Comparison of ENCODE assay signal across 9 cellular contexts in genomic region chr14:85531141-85531593, GRCh38. TPM values are rescaled to one million over a fixed set of nuclear protein-coding genes. Genes with fewer than 3 reads are reported as not detected.
A peak's percentile ranks its signal among the peaks of the same experiment; 100 is the strongest.
DNase-seq lines count a peak whose midpoint lies in the region; ATAC-seq and TF ChIP-seq lines count a peak whose summit lies in the region.
"Had no signal": no experiment of that assay in that cellular context is flagged by ENCODE, and none has a peak within 500 bp of the region (broad histone marks: within the 10 kb centered on the region; RNA-seq: fewer than 3 reads in every experiment).

No MANE protein-coding gene starts in this region.

- H3K27ac ChIP-seq in HUES48 (ENCODE audit: low read depth, low read length), result no peak overlapping the region
- H3K27ac ChIP-seq in smooth muscle cell (ENCODE audit: low read depth), result peak overlapping the region; percentile 76
- no peak overlapping the region for H3K27ac ChIP-seq in OCI-LY7 (ENCODE audit: low read depth, low read length, poor library complexity, severe bottlenecking)

- H2AFZ ChIP-seq in smooth muscle cell (ENCODE audit: low read depth) (peak overlapping the region; percentile 81), OCI-LY7 (ENCODE audit: low read length) (no peak overlapping the region)

- H3K27ac Mint-ChIP-seq in MCF 10A (ENCODE audit: low read depth, unreplicated experiment), result peak overlapping the region; percentile 69
- H3K27ac Mint-ChIP-seq in effector memory CD8-positive, alpha-beta T cell, result no peak overlapping the region
- no peak overlapping the region for H3K27ac Mint-ChIP-seq in activated naive CD4-positive, alpha-beta T cell treated with anti-CD3 and anti-CD28 coated beads for 36 hours

- no peak for ATAC-seq in effector memory CD8-positive, alpha-beta T cell (replicated peaks)

- POLR2A ChIA-PET in MCF 10A (lab: Yijun Ruan, JAX) (interaction anchor here (0.6 to 7.3 kb wide), 15 partner anchors 15 to 1618 kb away, joined by 3 to 60 read pairs (median 5); no protein-coding TSS in a partner anchor), OCI-LY7 (lab: Charles Lee) (no interaction called here)

- H3K4me3 Mint-ChIP-seq in MCF 10A (ENCODE audit: unreplicated experiment), result peak overlapping the region; percentile 86
- H3K4me3 Mint-ChIP-seq in effector memory CD8-positive, alpha-beta T cell, result no peak overlapping the region
- H3K4me3 Mint-ChIP-seq in activated naive CD4-positive, alpha-beta T cell treated with anti-CD3 and anti-CD28 coated beads for 36 hours, result no peak overlapping the region

- H3K9ac ChIP-seq in HUES48 (ENCODE audit: low read depth, low read length), result no peak overlapping the region
- peak overlapping the region; percentile 13 for H3K9ac ChIP-seq in smooth muscle cell (ENCODE audit: low read depth)

- H3K79me2 ChIP-seq in smooth muscle cell (ENCODE audit: low read depth), result peaks cover 42% of the 10 kb centered on the region
- H3K79me2 ChIP-seq in OCI-LY7 (ENCODE audit: insufficient read depth, low read depth, low read length), result no peaks in the 10 kb centered on the region

- H3K9me3 Mint-ChIP-seq in MCF 10A (ENCODE audit: unreplicated experiment), result no peaks in the 10 kb centered on the region
- H3K9me3 Mint-ChIP-seq in effector memory CD8-positive, alpha-beta T cell, result peaks cover 0 to 8% of the 10 kb centered on the region in 2 donors
- no peaks in the 10 kb centered on the region for H3K9me3 Mint-ChIP-seq in activated naive CD4-positive, alpha-beta T cell treated with anti-CD3 and anti-CD28 coated beads for 36 hours

- H3K27me3 Mint-ChIP-seq in MCF 10A (ENCODE audit: insufficient read depth, unreplicated experiment), result no peaks in the 10 kb centered on the region
- H3K27me3 Mint-ChIP-seq in effector memory CD8-positive, alpha-beta T cell, result peaks cover 47 to 61% of the 10 kb centered on the region in 2 donors
- H3K27me3 Mint-ChIP-seq in activated naive CD4-positive, alpha-beta T cell treated with anti-CD3 and anti-CD28 coated beads for 36 hours (ENCODE audit: low read depth), result peaks cover 81% of the 10 kb centered on the region

- H3K36me3 Mint-ChIP-seq in MCF 10A (ENCODE audit: insufficient read depth, unreplicated experiment), result no peaks in the 10 kb centered on the region
- peaks cover 3% of the 10 kb centered on the region for H3K36me3 Mint-ChIP-seq in effector memory CD8-positive, alpha-beta T cell (ENCODE audit: insufficient read depth)
- no peaks in the 10 kb centered on the region for H3K36me3 Mint-ChIP-seq in activated naive CD4-positive, alpha-beta T cell treated with anti-CD3 and anti-CD28 coated beads for 36 hours (ENCODE audit: low read depth)

- H3F3A ChIP-seq in smooth muscle cell (ENCODE audit: low read depth), result no peaks in the 10 kb centered on the region

- peak; percentile 85 for DNase-seq in MCF 10A (ENCODE audit: unreplicated experiment)
- peak; percentile 89 for DNase-seq in iris pigment epithelial cell (ENCODE audit: low read depth)
- peak; percentile 74 for DNase-seq in smooth muscle cell (lab: John Stamatoyannopoulos, UW; ENCODE audit: unreplicated experiment)
- DNase-seq in NCI-H1092 (lab: John Stamatoyannopoulos, UW), result no peak
- no peak for DNase-seq in OCI-LY7 (ENCODE audit: low spot score)
- DNase-seq in effector memory CD8-positive, alpha-beta T cell, result no peak
- DNase-seq in activated naive CD4-positive, alpha-beta T cell treated with anti-CD3 and anti-CD28 coated beads for 36 hours, result no peak

- peaks cover 23% of the 10 kb centered on the region for H4K20me1 ChIP-seq in smooth muscle cell (ENCODE audit: low read depth)
- H4K20me1 ChIP-seq in OCI-LY7 (ENCODE audit: insufficient read depth, low read length), result no peaks in the 10 kb centered on the region

- peak overlapping the region; percentile 87 for H3K4me2 ChIP-seq in smooth muscle cell
- no peak overlapping the region for H3K4me2 ChIP-seq in OCI-LY7 (ENCODE audit: low read length)

- H3K9me3 ChIP-seq in HUES48 (ENCODE audit: control insufficient read depth, insufficient read depth, low read length), result no peaks in the 10 kb centered on the region
- H3K9me3 ChIP-seq in smooth muscle cell (replicated peaks; ENCODE audit: low read depth), result no peaks in the 10 kb centered on the region
- no peaks in the 10 kb centered on the region for H3K9me3 ChIP-seq in OCI-LY7 (ENCODE audit: low read length)

- H3K4me1 ChIP-seq in HUES48 (ENCODE audit: control insufficient read depth, insufficient read depth, low read length) (peaks cover 51% of the 10 kb centered on the region), smooth muscle cell (ENCODE audit: low read depth) (peaks cover 19% of the 10 kb centered on the region), OCI-LY7 (ENCODE audit: insufficient read depth, low read length, poor library complexity, severe bottlenecking) (no peaks in the 10 kb centered on the region)

- CTCF ChIA-PET in MCF 10A (lab: Yijun Ruan, JAX), result interaction anchor here (0.5 to 2.1 kb wide), 8 partner anchors 13 to 1730 kb away, joined by 3 to 10 read pairs (median 4); no protein-coding TSS in a partner anchor
- CTCF ChIA-PET in OCI-LY7 (lab: Charles Lee; ENCODE audit: unreplicated experiment), result no interaction called here
- CTCF ChIA-PET in activated naive CD4-positive, alpha-beta T cell treated with anti-CD3 and anti-CD28 coated beads for 36 hours (lab: Charles Lee), result no interaction called here

- TF ChIP-seq CTCF in MCF 10A (IDR thresholded peaks at IDR 0.05; ENCODE audit: unreplicated experiment) (no peak), smooth muscle cell (IDR thresholded peaks at IDR 0.05; ENCODE audit: borderline replicate concordance, insufficient read depth, poor library complexity, severe bottlenecking) (no peak), OCI-LY7 (conservative IDR thresholded peaks at IDR 0.05; ENCODE audit: low read length) (no peak)

- H3K4me3 ChIP-seq in HUES48 (ENCODE audit: low read depth, low read length), result peak overlapping the region; percentile 79
- H3K4me3 ChIP-seq in smooth muscle cell, result peak overlapping the region; percentile 80
- H3K4me3 ChIP-seq in OCI-LY7 (ENCODE audit: low read depth, low read length, poor library complexity, severe bottlenecking), result no peak overlapping the region

- under 1% methylated on average over 29 of the region's 29 CpGs for WGBS in smooth muscle cell (ENCODE audit: low lambda C conversion rate)

- peaks cover 40% of the 10 kb centered on the region for H3K4me1 Mint-ChIP-seq in MCF 10A (ENCODE audit: insufficient read depth, unreplicated experiment)
- peaks cover 0 to 5% of the 10 kb centered on the region in 2 donors for H3K4me1 Mint-ChIP-seq in effector memory CD8-positive, alpha-beta T cell (ENCODE audit: low read depth in 2 of 2)
- H3K4me1 Mint-ChIP-seq in activated naive CD4-positive, alpha-beta T cell treated with anti-CD3 and anti-CD28 coated beads for 36 hours (ENCODE audit: low read depth), result peaks cover 11% of the 10 kb centered on the region

- H3K36me3 ChIP-seq in HUES48 (ENCODE audit: control insufficient read depth, insufficient read depth, low read length) (no peaks in the 10 kb centered on the region), smooth muscle cell (ENCODE audit: low read depth) (no peaks in the 10 kb centered on the region), OCI-LY7 (ENCODE audit: insufficient read depth, low read length) (no peaks in the 10 kb centered on the region)

- H3K27me3 ChIP-seq in HUES48 (ENCODE audit: control insufficient read depth, insufficient read depth, low read length), result peaks cover 78% of the 10 kb centered on the region
- no peaks in the 10 kb centered on the region for H3K27me3 ChIP-seq in smooth muscle cell (ENCODE audit: low read depth)

- no peaks in the 10 kb centered on the region for H3K9me2 ChIP-seq in OCI-LY7 (ENCODE audit: insufficient read depth, low read length)

- intact Hi-C loops in MCF 10A (cut with micrococcal nuclease), result loop anchor here (1.0 to 10.0 kb wide), 6 partner anchors 81 to 1524 kb away; no protein-coding TSS in a partner anchor
- intact Hi-C loops in OCI-LY7 (cut with micrococcal nuclease; ENCODE audit: unreplicated experiment), result no loop called here
- intact Hi-C loops in activated naive CD4-positive, alpha-beta T cell treated with anti-CD3 and anti-CD28 coated beads for 36 hours (cut with micrococcal nuclease), result no loop called here

- BruUV-seq in MCF 10A (replicated peaks; lab: Mats Ljungman, UMichigan), result no TSS peak
- BruUV-seq in OCI-LY7 (replicated peaks; lab: Mats Ljungman, UMichigan), result no TSS peak

RNA-seq across cellular contexts. Expression of gene FLRT2, which starts 1.2 kb away (rescaled TPM):
- 153 and 204 TPM in 2 replicates for total RNA-seq in MCF 10A (2022)
- 89.0 and 104 TPM in 2 replicates for total RNA-seq in smooth muscle cell
- 47.0 and 52.3 TPM in 2 replicates for polyA plus RNA-seq in smooth muscle cell
- total RNA-seq in OCI-LY7 (2014; rRNA removed; shearing (Covaris generic)), result not detected in 2 replicates
- not detected in 2 replicates for total RNA-seq in OCI-LY7 (2022)
- total RNA-seq in activated naive CD4-positive, alpha-beta T cell treated with anti-CD3 and anti-CD28 coated beads for 36 hours, result not detected
- total RNA-seq: activated CD8-positive, alpha-beta memory T cell treated with anti-CD3 and anti-CD28 coated beads for 36 hours had no signal

Comparison
In these comparisons a context has a peak if more than half of its experiments do, and no peak if none do; other contexts are left out.
1. DNase-seq: peak in MCF 10A (single experiment), iris pigment epithelial cell (single experiment) and smooth muscle cell (single experiment); none in NCI-H1092 (single experiment), OCI-LY7 (single experiment), effector memory CD8-positive, alpha-beta T cell (0 of 3) and activated naive CD4-positive, alpha-beta T cell treated with anti-CD3 and anti-CD28 coated beads for 36 hours (single experiment).
2. RNA of gene FLRT2, which starts 1.2 kb away (total RNA-seq): 153 to 204 TPM in MCF 10A and 89.0 to 104 TPM in smooth muscle cell; not detected in OCI-LY7 and not detected in activated naive CD4-positive, alpha-beta T cell treated with anti-CD3 and anti-CD28 coated beads for 36 hours; every median in the first group is over 10 times any median in the second.